10 cellular contexts compared by ENCODE assay signal in genomic region chr10:110214380-110214826, GRCh38. TPM values are rescaled to one million over a fixed set of nuclear protein-coding genes. Genes with fewer than 3 reads are reported as not detected.
DNase-seq lines count a peak whose midpoint lies in the region; ATAC-seq and TF ChIP-seq lines count a peak whose summit lies in the region.
"Had no signal": no experiment of that assay in that cellular context is flagged by ENCODE, and none has a peak within 500 bp of the region (broad histone marks: within the 10 kb centered on the region; RNA-seq: fewer than 3 reads in every experiment).

No MANE protein-coding gene starts in this region.

- no peaks in the 10 kb centered on the region for H3K9me3 ChIP-seq in CD4-positive, alpha-beta T cell (ENCODE audit: control insufficient read depth, low read length)
- H3K9me3 ChIP-seq in MG63 (no peaks in the 10 kb centered on the region), psoas muscle (no peaks in the 10 kb centered on the region)
- H3K9me3 ChIP-seq: SJSA1 had no signal

- TF ChIP-seq CTCF in CD4-positive, alpha-beta T cell (IDR thresholded peaks at IDR 0.05) = no peak
- no peak for TF ChIP-seq CTCF in dorsolateral prefrontal cortex (IDR thresholded peaks at IDR 0.05 in 54 of 56, conservative IDR thresholded peaks at IDR 0.05 in 2 of 56; ENCODE audit: low read depth in 1 of 56, partially characterized antibody in 56 of 56)
- no peak for TF ChIP-seq CTCF in psoas muscle (IDR thresholded peaks at IDR 0.05)

- no peaks in the 10 kb centered on the region for H3K27me3 ChIP-seq in CD4-positive, alpha-beta T cell (ENCODE audit: control insufficient read depth, insufficient read depth, low read length)
- H3K27me3 ChIP-seq in dorsolateral prefrontal cortex (no peaks in the 10 kb centered on the region), MG63 (no peaks in the 10 kb centered on the region), psoas muscle (ENCODE audit: insufficient read depth in 3 of 3, low read length in 2 of 3) (no peaks in the 10 kb centered on the region)
- H3K27me3 ChIP-seq: SJSA1 had no signal

- intact Hi-C loops in CD4-positive, alpha-beta T cell (cut with DNase I, micrococcal nuclease) = loop anchor here in 1 of 2 experiments (10.0 kb wide), 1 partner anchor 700 kb away; the partner anchor contains the start of genes BBIP1 and SHOC2
- intact Hi-C loops in dorsolateral prefrontal cortex (cut with DNase I) (loop anchor here in 1 of 2 donors (5.0 kb wide), 1 partner anchor 77 kb away; no protein-coding TSS in a partner anchor), psoas muscle (cut with DNase I) (no loop called here)

- H3K36me3 ChIP-seq in MG63 (no peaks in the 10 kb centered on the region), psoas muscle (ENCODE audit: insufficient read depth in 1 of 2, low read depth in 1 of 2) (no peaks in the 10 kb centered on the region)
- H3K36me3 ChIP-seq: SJSA1 had no signal

- peaks cover 57% of the 10 kb centered on the region for H3K4me1 Mint-ChIP-seq in CD4-positive, alpha-beta T cell (ENCODE audit: low read depth)

- H3K4me3 ChIP-seq in dorsolateral prefrontal cortex (no peak overlapping the region), MG63 (no peak overlapping the region), psoas muscle (no peak overlapping the region)
- H3K4me3 ChIP-seq: lung, SJSA1 had no signal

- POLR2A ChIA-PET in CD4-positive, alpha-beta T cell (lab: Charles Lee) = interaction anchor here (0.6 to 9.4 kb wide), 4 partner anchors 9 to 125 kb away, joined by 3 to 386 read pairs (median 4); no protein-coding TSS in a partner anchor

- peaks cover 5% of the 10 kb centered on the region for H3K27me3 Mint-ChIP-seq in CD4-positive, alpha-beta T cell

- no peak overlapping the region for H3K4me3 Mint-ChIP-seq in CD4-positive, alpha-beta T cell

- no peaks in the 10 kb centered on the region for H3K9me3 Mint-ChIP-seq in CD4-positive, alpha-beta T cell

- WGBS in psoas muscle, 3 donors = 64 to 79% (median 65%) methylated on average over 3 of the region's 3 CpGs

- H3K27ac ChIP-seq in CD4-positive, alpha-beta T cell (ENCODE audit: low read depth, low read length) = no peak overlapping the region
- peak overlapping the region in 45 of 59 donors; percentile 26 to 100 (median 100) for H3K27ac ChIP-seq in dorsolateral prefrontal cortex
- no peak overlapping the region for H3K27ac ChIP-seq in psoas muscle
- H3K27ac ChIP-seq: SJSA1 had no signal

- peak overlapping the region; percentile 100 for H3K27ac Mint-ChIP-seq in CD4-positive, alpha-beta T cell

- H3K36me3 Mint-ChIP-seq in CD4-positive, alpha-beta T cell (ENCODE audit: low read depth) = peaks cover 16% of the 10 kb centered on the region

- ATAC-seq in CD4-positive, alpha-beta T cell (ENCODE audit: poor library complexity) = no peak
- no peak for ATAC-seq in psoas muscle

- H3K4me1 ChIP-seq in psoas muscle = peaks cover 30% of the 10 kb centered on the region

- no peak for DNase-seq in CD4-positive, alpha-beta T cell
- peak; percentile 29 for DNase-seq in GM19238 (ENCODE audit: insufficient read length, low spot score)
- peak; percentile 32 for DNase-seq in M059J (ENCODE audit: low read depth)
- no peak for DNase-seq in dorsolateral prefrontal cortex
- no peak for DNase-seq in NCI-H748 treated with DMSO at 0.1 percent for 48 hours (lab: John Stamatoyannopoulos, UW)
- DNase-seq in MG63 = no peak
- no peak for DNase-seq in psoas muscle
- no peak for DNase-seq in pons (ENCODE audit: low spot score)

- CTCF ChIA-PET in CD4-positive, alpha-beta T cell (lab: Charles Lee) = interaction anchor here (1.1 to 2.9 kb wide), 3 partner anchors 9 to 77 kb away, joined by 4 to 12 read pairs (median 4); no protein-coding TSS in a partner anchor

RNA-seq across cellular contexts. Expression of gene MXI1, which starts 7.0 kb away (rescaled TPM):
- total RNA-seq in CD4-positive, alpha-beta T cell = 10 to 100 TPM; 74.3 to 84.3 TPM
- 10.6 and 14.4 TPM in 2 replicates for total RNA-seq in M059J (2014; rRNA removed; shearing (Covaris generic))
- 100 to 1,000 TPM in 65 of 120 experiments, 10 to 100 TPM in 55; 66.2 to 188 (median 104) TPM for total RNA-seq in dorsolateral prefrontal cortex
- total RNA-seq in MG63 (2014; rRNA removed; shearing (Covaris generic); ENCODE audit: low replicate concordance) = 13.0 and 15.7 TPM in 2 replicates
- total RNA-seq in psoas muscle = 10 to 100 TPM; 20.5 to 50.3 (median 34.8) TPM
- 10 to 100 TPM in 2 of 3 donors, 1 to 10 TPM in 1; 5.5 to 33.3 (median 27.1) TPM for polyA plus RNA-seq in psoas muscle

Comparison
In these comparisons a context has a peak if more than half of its experiments do, and no peak if none do; other contexts are left out.
1. DNase-seq: peak in GM19238 (single experiment) and M059J (single experiment); none in CD4-positive, alpha-beta T cell (0 of 10), dorsolateral prefrontal cortex (0 of 10), NCI-H748 treated with DMSO at 0.1 percent for 48 hours (single experiment), MG63 (single experiment), psoas muscle (0 of 2) and pons (single experiment).
2. H3K27ac ChIP-seq: peak in dorsolateral prefrontal cortex (45 of 59); none in CD4-positive, alpha-beta T cell (single experiment) and psoas muscle (single experiment).